In genomic region chr1:151828931-151829330, GRCh38 we compare ENCODE assay signal across 10 cellular contexts. TPM values are rescaled to one million over a fixed set of nuclear protein-coding genes. Genes with fewer than 3 reads are reported as not detected.
DNase-seq lines count a peak whose midpoint lies in the region; ATAC-seq and TF ChIP-seq lines count a peak whose summit lies in the region.
"Had no signal": no experiment of that assay in that cellular context is flagged by ENCODE, and none has a peak within 500 bp of the region (broad histone marks: within the 10 kb centered on the region; RNA-seq: fewer than 3 reads in every experiment).

No MANE protein-coding gene starts in this region.

- no peaks in the 10 kb centered on the region for H3K27me3 ChIP-seq in ovary

- DNase-seq in NCI-H2107 treated with DMSO at 0.1 percent for 48 hours (lab: John Stamatoyannopoulos, UW; ENCODE audit: unreplicated experiment) (peak; percentile 5), NCI-H2107 (lab: John Stamatoyannopoulos, UW) (no peak), OCI-M1 (lab: John Stamatoyannopoulos, UW) (peak; percentile 33), ovary (peak in 4 of 5 donors; percentile 53 to 84 (median 64)), LoVo (ENCODE audit: low spot score) (no peak), NK-92 (lab: John Stamatoyannopoulos, UW; ENCODE audit: unreplicated experiment) (no peak)
- DNase-seq: HCEC 1CT had no signal

- intact Hi-C loops in dendritic cell treated with granulocyte-macrophage colony-stimulating factor and Interleukin-4, amounts not matched to agents 40 ng/mL and 50 ng/mL, for 4 days (cut with micrococcal nuclease) = no loop called here
- intact Hi-C loops in ovary (cut with DNase I) = no loop called here

- H3K9me3 Mint-ChIP-seq in dendritic cell treated with granulocyte-macrophage colony-stimulating factor and Interleukin-4, amounts not matched to agents 40 ng/mL and 50 ng/mL, for 4 days = no peaks in the 10 kb centered on the region

- peaks cover 65% of the 10 kb centered on the region for H3K4me1 Mint-ChIP-seq in dendritic cell treated with granulocyte-macrophage colony-stimulating factor and Interleukin-4, amounts not matched to agents 40 ng/mL and 50 ng/mL, for 4 days (ENCODE audit: low read depth)

- ATAC-seq in GM21528 (IDR thresholded peaks at IDR 0.05; ENCODE audit: low FRiP score, unreplicated experiment) = no peak
- ATAC-seq: A549 had no signal

- H3K9me3 ChIP-seq in ovary = no peaks in the 10 kb centered on the region
- H3K9me3 ChIP-seq: A549 had no signal

- no peak overlapping the region for H3K4me3 Mint-ChIP-seq in dendritic cell treated with granulocyte-macrophage colony-stimulating factor and Interleukin-4, amounts not matched to agents 40 ng/mL and 50 ng/mL, for 4 days

- TF ChIP-seq POLR2A in ovary (IDR thresholded peaks at IDR 0.05) = no peak

- WGBS in ovary, 3 donors = 1 to 5% (median 3%) methylated on average over 11 of the region's 11 CpGs

- H3K27me3 Mint-ChIP-seq in dendritic cell treated with granulocyte-macrophage colony-stimulating factor and Interleukin-4, amounts not matched to agents 40 ng/mL and 50 ng/mL, for 4 days = peaks cover 25% of the 10 kb centered on the region

- no peak overlapping the region for H3K27ac ChIP-seq in ovary
- H3K27ac ChIP-seq: A549 had no signal

- H3K27ac Mint-ChIP-seq in dendritic cell treated with granulocyte-macrophage colony-stimulating factor and Interleukin-4, amounts not matched to agents 40 ng/mL and 50 ng/mL, for 4 days = peak overlapping the region; percentile 10

- H3K36me3 ChIP-seq in ovary = no peaks in the 10 kb centered on the region

- no peak for TF ChIP-seq CTCF in ovary (IDR thresholded peaks at IDR 0.05)

- H3K4me1 ChIP-seq in ovary (ENCODE audit: insufficient read depth) = peaks cover 8% of the 10 kb centered on the region

- no peak for TF ChIP-seq EP300 in ovary (IDR thresholded peaks at IDR 0.05)

- H3K36me3 Mint-ChIP-seq in dendritic cell treated with granulocyte-macrophage colony-stimulating factor and Interleukin-4, amounts not matched to agents 40 ng/mL and 50 ng/mL, for 4 days (ENCODE audit: low read depth) = no peaks in the 10 kb centered on the region

- no peak overlapping the region for H3K4me3 ChIP-seq in ovary
- H3K4me3 ChIP-seq: A549 had no signal

RNA-seq across cellular contexts. Expression of gene RORC, which starts 2.7 kb away (rescaled TPM):
- total RNA-seq in ovary = 10 to 100 TPM in 1 of 7 donors, 1 to 10 TPM in 2, under 1 TPM in 4; 0.18 to 22.3 (median 0.83) TPM
- under 1 TPM; 0.39 to 0.48 TPM for polyA plus RNA-seq in ovary

RNA-seq across cellular contexts. Expression of gene C2CD4D, which starts 10.7 kb away (rescaled TPM):
- 1 to 10 TPM in 1 of 7 donors, under 1 TPM in 3, not detected in 3; 0.10 to 1.0 (median 0.18) TPM for total RNA-seq in ovary
- under 1 TPM in 1 of 2 donors, not detected in 1; 0.04 TPM for polyA plus RNA-seq in ovary
- polyA plus RNA-seq: A549 had no signal

RNA-seq across cellular contexts. Expression of gene LINGO4, which starts 23.7 kb away (rescaled TPM):
- total RNA-seq in ovary = under 1 TPM in 3 of 7 donors, not detected in 4; 0.08 to 0.34 (median 0.10) TPM
- polyA plus RNA-seq in ovary = not detected
- polyA plus RNA-seq: A549 had no signal

RNA-seq across cellular contexts. Expression of gene THEM5, which starts 24.6 kb away (rescaled TPM):
- not detected for total RNA-seq in ovary
- polyA plus RNA-seq in ovary = under 1 TPM in 1 of 2 donors, not detected in 1; 0.07 TPM
- polyA plus RNA-seq: A549 had no signal

RNA-seq across cellular contexts. Expression of gene TDRKH, which starts 38.6 kb away (rescaled TPM):
- total RNA-seq in ovary = 1 to 10 TPM; 1.5 to 3.8 (median 3.2) TPM
- 1 to 10 TPM; 1.9 to 6.6 TPM for polyA plus RNA-seq in ovary

Comparison
In these comparisons a context has a peak if more than half of its experiments do, and no peak if none do; other contexts are left out.
1. DNase-seq: peak in NCI-H2107 treated with DMSO at 0.1 percent for 48 hours (single experiment), OCI-M1 (single experiment) and ovary (4 of 5); none in NCI-H2107 (single experiment), LoVo (single experiment) and NK-92 (single experiment).